Comparison of ENCODE assay signal across 8 cellular contexts in the genomic region with DNA sequence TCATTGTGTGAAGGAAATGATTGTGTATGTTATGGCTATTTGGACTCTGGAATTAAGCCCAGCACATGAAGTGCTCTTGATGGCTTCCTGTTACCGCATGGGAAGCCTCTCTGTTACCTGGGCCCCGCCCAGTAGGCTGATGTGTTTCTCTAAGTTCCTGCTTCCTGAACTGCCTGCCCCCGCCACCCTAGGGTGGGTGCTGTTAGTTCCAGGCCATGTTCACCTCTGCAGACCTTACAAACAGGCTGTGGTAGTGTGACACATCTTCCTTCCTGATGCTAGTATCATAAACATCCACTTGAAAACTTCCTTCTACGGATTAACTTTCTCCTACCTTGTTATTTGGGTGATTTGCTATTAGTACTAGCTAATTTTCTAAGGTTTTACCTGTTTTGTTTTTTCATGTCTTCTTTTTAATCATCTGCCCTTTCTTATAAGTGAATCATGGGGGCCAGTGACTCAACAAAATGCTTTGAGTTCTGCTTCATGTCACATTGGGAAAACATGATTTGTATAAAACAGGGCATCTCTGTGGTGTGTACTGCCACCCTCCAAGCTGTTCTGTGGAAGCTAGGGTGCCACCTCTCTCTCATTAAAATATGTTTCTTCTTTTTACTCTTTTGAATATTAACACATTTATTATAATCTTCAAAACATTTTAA. TPM values are rescaled to one million over a fixed set of nuclear protein-coding genes. Genes with fewer than 3 reads are reported as not detected.
DNase-seq lines count a peak whose midpoint lies in the region; ATAC-seq and TF ChIP-seq lines count a peak whose summit lies in the region.

No MANE protein-coding gene starts in this region.

- TF ChIP-seq CTCF in MCF 10A (IDR thresholded peaks at IDR 0.05; ENCODE audit: unreplicated experiment) = no peak

- POLR2A ChIA-PET in MCF 10A (lab: Yijun Ruan, JAX) = interaction anchor here (1.2 to 1.4 kb wide), 4 partner anchors 23 to 134 kb away, joined by 3 to 9 read pairs (median 3); partner anchors contain the start of genes LCA5 and SH3BGRL2

- BruUV-seq in MCF 10A (replicated peaks; lab: Mats Ljungman, UMichigan) = no TSS peak

- peak overlapping the region; percentile 85 for H3K27ac Mint-ChIP-seq in T-helper 17 cell
- peak overlapping the region; percentile 90 for H3K27ac Mint-ChIP-seq in MCF 10A (ENCODE audit: low read depth, unreplicated experiment)
- peak overlapping the region; percentile 22 for H3K27ac Mint-ChIP-seq in memory B cell
- H3K27ac Mint-ChIP-seq in stimulated activated naive CD8-positive, alpha-beta T cell treated with anti-CD3 and anti-CD28 coated beads, Interleukin-15, Interleukin-2, amounts not matched to agents 100 ng/mL and 50 ng/mL, for 24 hours = peak overlapping the region; percentile 95

- intact Hi-C loops in MCF 10A (cut with micrococcal nuclease) = loop anchor here (1.0 to 2.0 kb wide), 2 partner anchors 101 to 593 kb away; partner anchors contain the start of gene PHIP

- peaks cover 22% of the 10 kb centered on the region for H3K4me1 Mint-ChIP-seq in T-helper 17 cell
- peaks cover 17% of the 10 kb centered on the region for H3K4me1 Mint-ChIP-seq in MCF 10A (ENCODE audit: insufficient read depth, unreplicated experiment)
- peaks cover 13% of the 10 kb centered on the region for H3K4me1 Mint-ChIP-seq in memory B cell
- H3K4me1 Mint-ChIP-seq in stimulated activated naive CD8-positive, alpha-beta T cell treated with anti-CD3 and anti-CD28 coated beads, Interleukin-15, Interleukin-2, amounts not matched to agents 100 ng/mL and 50 ng/mL, for 24 hours (ENCODE audit: low read depth) = peaks cover 34% of the 10 kb centered on the region

- H3K36me3 Mint-ChIP-seq in T-helper 17 cell (ENCODE audit: low read depth) (no peaks in the 10 kb centered on the region), MCF 10A (ENCODE audit: insufficient read depth, unreplicated experiment) (no peaks in the 10 kb centered on the region), memory B cell (peaks cover 2% of the 10 kb centered on the region)
- H3K36me3 Mint-ChIP-seq in stimulated activated naive CD8-positive, alpha-beta T cell treated with anti-CD3 and anti-CD28 coated beads, Interleukin-15, Interleukin-2, amounts not matched to agents 100 ng/mL and 50 ng/mL, for 24 hours (ENCODE audit: low read depth) = no peaks in the 10 kb centered on the region

- H3K27ac ChIP-seq in substantia nigra (ENCODE audit: low read depth, low read length, poor library complexity, severe bottlenecking) = no peak overlapping the region

- no peaks in the 10 kb centered on the region for H3K9me3 Mint-ChIP-seq in MCF 10A (ENCODE audit: unreplicated experiment)
- H3K9me3 Mint-ChIP-seq in memory B cell = peaks cover 8% of the 10 kb centered on the region
- no peaks in the 10 kb centered on the region for H3K9me3 Mint-ChIP-seq in stimulated activated naive CD8-positive, alpha-beta T cell treated with anti-CD3 and anti-CD28 coated beads, Interleukin-15, Interleukin-2, amounts not matched to agents 100 ng/mL and 50 ng/mL, for 24 hours

- H3K27me3 Mint-ChIP-seq in T-helper 17 cell (no peaks in the 10 kb centered on the region), MCF 10A (ENCODE audit: insufficient read depth, unreplicated experiment) (no peaks in the 10 kb centered on the region), memory B cell (peaks cover 5% of the 10 kb centered on the region)
- no peaks in the 10 kb centered on the region for H3K27me3 Mint-ChIP-seq in stimulated activated naive CD8-positive, alpha-beta T cell treated with anti-CD3 and anti-CD28 coated beads, Interleukin-15, Interleukin-2, amounts not matched to agents 100 ng/mL and 50 ng/mL, for 24 hours

- no peaks in the 10 kb centered on the region for H3K9me3 ChIP-seq in T-helper 17 cell (ENCODE audit: control insufficient read depth, low read length, poor library complexity, severe bottlenecking)

- H3K4me3 Mint-ChIP-seq in T-helper 17 cell = peak overlapping the region; percentile 70
- H3K4me3 Mint-ChIP-seq in MCF 10A (ENCODE audit: unreplicated experiment) = no peak overlapping the region
- no peak overlapping the region for H3K4me3 Mint-ChIP-seq in memory B cell
- H3K4me3 Mint-ChIP-seq in stimulated activated naive CD8-positive, alpha-beta T cell treated with anti-CD3 and anti-CD28 coated beads, Interleukin-15, Interleukin-2, amounts not matched to agents 100 ng/mL and 50 ng/mL, for 24 hours = no peak overlapping the region

- CTCF ChIA-PET in MCF 10A (lab: Yijun Ruan, JAX) = interaction anchor here (0.6 to 1.9 kb wide), 19 partner anchors 8 to 600 kb away, joined by 3 to 14 read pairs (median 3); no protein-coding TSS in a partner anchor

- ATAC-seq in HG03139 (IDR thresholded peaks at IDR 0.05; ENCODE audit: unreplicated experiment) (peak; percentile 52), T-helper 17 cell (peak; percentile 81), memory B cell (ENCODE audit: low read depth) (peak; percentile 27), GM18498 (IDR thresholded peaks at IDR 0.05; ENCODE audit: unreplicated experiment) (no peak), HG03045 (IDR thresholded peaks at IDR 0.05; ENCODE audit: unreplicated experiment) (no peak)

- DNase-seq in T-helper 17 cell = no peak
- DNase-seq in MCF 10A (ENCODE audit: unreplicated experiment) = peak; percentile 47
- DNase-seq in memory B cell (ENCODE audit: low spot score in 2 of 2) = no peak
- no peak for DNase-seq in substantia nigra (lab: John Stamatoyannopoulos, UW)

RNA-seq across cellular contexts. Expression of gene SH3BGRL2, which starts 40.6 kb away (rescaled TPM):
- total RNA-seq in T-helper 17 cell (10 to 100 TPM in 1 of 2 donors, 1 to 10 TPM in 1; 2.1 to 36.0 TPM), MCF 10A (2022) (7.1 and 8.8 TPM in 2 replicates)

Comparison
In these comparisons a context has a peak if more than half of its experiments do, and no peak if none do; other contexts are left out.
1. ATAC-seq: peak in HG03139 (single experiment), T-helper 17 cell (single experiment) and memory B cell (single experiment); none in GM18498 (single experiment) and HG03045 (single experiment).
2. H3K27ac Mint-ChIP-seq: peak in every context shown above with its lines; median percentile 95 in stimulated activated naive CD8-positive, alpha-beta T cell treated with anti-CD3 and anti-CD28 coated beads, Interleukin-15, Interleukin-2, amounts not matched to agents 100 ng/mL and 50 ng/mL, for 24 hours; 90 in MCF 10A; 85 in T-helper 17 cell; 22 in memory B cell.